ENCODE assay signal across 27 cellular contexts in genomic region chr9:86531273-86531672, GRCh38.
"Had no signal": no experiment of that assay in that cellular context is flagged by ENCODE, and none has a peak within 500 bp of the region (broad histone marks: within the 10 kb centered on the region; RNA-seq: fewer than 3 reads in every experiment).

No MANE protein-coding gene starts in this region.

- H3K27ac ChIP-seq: coronary artery, dorsolateral prefrontal cortex, gastrocnemius medialis, ovary, right lobe of liver, thoracic aorta, uterus had no signal

- DNase-seq: activated CD4-positive, alpha-beta T cell treated with anti-CD3 and anti-CD28 coated beads for 36 hours; activated CD4-positive, CD25-positive, alpha-beta regulatory T cell; activated CD8-positive, alpha-beta memory T cell treated with anti-CD3 and anti-CD28 coated beads, Interleukin-2, amount 10 ng/mL, durations not matched to agents 7 days and 5 days; activated CD8-positive, alpha-beta T cell treated with anti-CD3 and anti-CD28 coated beads, Interleukin-2, amount 10 ng/mL, durations not matched to agents 7 days and 5 days; activated naive CD4-positive, alpha-beta T cell; activated T-cell treated with anti-CD3 and anti-CD28 coated beads, Interleukin-2, amount 50 U/mL, for 72 hours; dorsolateral prefrontal cortex; effector memory CD8-positive, alpha-beta T cell; gastrocnemius medialis; glutamatergic neuron; left cardiac atrium; left ventricle myocardium superior; mucosa of descending colon; ovary; right lobe of liver; stimulated activated CD4-positive, alpha-beta T cell treated with anti-CD3 and anti-CD28 coated beads, Interleukin-4, amount 100 ng/mL, for 24 hours; T-helper 1 cell; uterus had no signal

- ATAC-seq: activated CD4-positive, alpha-beta T cell treated with anti-CD3 and anti-CD28 coated beads for 36 hours; activated CD8-positive, alpha-beta memory T cell treated with anti-CD3 and anti-CD28 coated beads, Interleukin-2, amount 10 ng/mL, durations not matched to agents 7 days and 5 days; activated CD8-positive, alpha-beta T cell treated with anti-CD3 and anti-CD28 coated beads, Interleukin-2, amount 10 ng/mL, durations not matched to agents 7 days and 5 days; activated naive CD4-positive, alpha-beta T cell treated with anti-CD3 and anti-CD28 coated beads, Interleukin-2, amount 50 U/mL, for 72 hours; activated T-cell treated with anti-CD3 and anti-CD28 coated beads, Interleukin-2, amount 50 U/mL, for 72 hours; effector memory CD8-positive, alpha-beta T cell; gastrocnemius medialis; left cardiac atrium; left ventricle myocardium superior; mucosa of descending colon; natural killer cell treated with Interleukin-12 subunit alpha and Interleukin-12 subunit beta and Interleukin-15 and Interleukin-18, amount 100 ng/mL, for 72 hours; right lobe of liver; stimulated activated effector memory CD8-positive, alpha-beta T cell treated with anti-CD3 and anti-CD28 coated beads, Interleukin-12 subunit alpha, Interleukin-12 subunit beta, amount 100 ng/mL, for 72 hours had no signal

- H3K9me3 ChIP-seq: gastrocnemius medialis, mucosa of descending colon, ovary, right lobe of liver, thoracic aorta, uterus had no signal

- H3K27me3 ChIP-seq: gastrocnemius medialis, ovary, right lobe of liver, uterus had no signal

- H3K4me1 ChIP-seq: gastrocnemius medialis, right lobe of liver, uterus had no signal

- H3K4me1 Mint-ChIP-seq: activated CD4-positive, alpha-beta T cell treated with anti-CD3 and anti-CD28 coated beads for 36 hours; activated CD8-positive, alpha-beta memory T cell treated with anti-CD3 and anti-CD28 coated beads, Interleukin-2, amount 10 ng/mL, durations not matched to agents 7 days and 5 days; central memory CD8-positive, alpha-beta T cell; stimulated activated effector memory CD8-positive, alpha-beta T cell treated with anti-CD3 and anti-CD28 coated beads, Interleukin-12 subunit alpha, Interleukin-12 subunit beta, amount 100 ng/mL, for 72 hours had no signal

- H3K9me3 Mint-ChIP-seq: activated naive CD4-positive, alpha-beta T cell treated with anti-CD3 and anti-CD28 coated beads, Interleukin-2, amount 50 U/mL, for 72 hours; central memory CD8-positive, alpha-beta T cell; effector memory CD8-positive, alpha-beta T cell; natural killer cell treated with Interleukin-12 subunit alpha and Interleukin-12 subunit beta and Interleukin-15 and Interleukin-18, amount 100 ng/mL, for 72 hours; stimulated activated effector memory CD8-positive, alpha-beta T cell treated with anti-CD3 and anti-CD28 coated beads, Interleukin-12 subunit alpha, Interleukin-12 subunit beta, amount 100 ng/mL, for 72 hours had no signal

- H3K36me3 ChIP-seq: gastrocnemius medialis, ovary, right lobe of liver, thoracic aorta, uterus had no signal

- H3K36me3 Mint-ChIP-seq: activated CD8-positive, alpha-beta memory T cell treated with anti-CD3 and anti-CD28 coated beads, Interleukin-2, amount 10 ng/mL, durations not matched to agents 7 days and 5 days; activated naive CD4-positive, alpha-beta T cell treated with anti-CD3 and anti-CD28 coated beads, Interleukin-2, amount 50 U/mL, for 72 hours; natural killer cell treated with Interleukin-12 subunit alpha and Interleukin-12 subunit beta and Interleukin-15 and Interleukin-18, amount 100 ng/mL, for 72 hours; stimulated activated effector memory CD8-positive, alpha-beta T cell treated with anti-CD3 and anti-CD28 coated beads, Interleukin-12 subunit alpha, Interleukin-12 subunit beta, amount 100 ng/mL, for 72 hours had no signal

- H3K4me3 Mint-ChIP-seq: activated CD4-positive, alpha-beta T cell treated with anti-CD3 and anti-CD28 coated beads for 36 hours; activated CD8-positive, alpha-beta memory T cell treated with anti-CD3 and anti-CD28 coated beads, Interleukin-2, amount 10 ng/mL, durations not matched to agents 7 days and 5 days; activated CD8-positive, alpha-beta T cell treated with anti-CD3 and anti-CD28 coated beads, Interleukin-2, amount 10 ng/mL, durations not matched to agents 7 days and 5 days; activated T-cell treated with anti-CD3 and anti-CD28 coated beads, Interleukin-2, amount 50 U/mL, for 72 hours; central memory CD8-positive, alpha-beta T cell; effector memory CD8-positive, alpha-beta T cell; natural killer cell treated with Interleukin-12 subunit alpha and Interleukin-12 subunit beta and Interleukin-15 and Interleukin-18, amount 100 ng/mL, for 72 hours; stimulated activated effector memory CD8-positive, alpha-beta T cell treated with anti-CD3 and anti-CD28 coated beads, Interleukin-12 subunit alpha, Interleukin-12 subunit beta, amount 100 ng/mL, for 72 hours; stimulated activated naive CD8-positive, alpha-beta T cell treated with anti-CD3 and anti-CD28 coated beads, Interleukin-15, Interleukin-2, amounts not matched to agents 100 ng/mL and 50 ng/mL, for 24 hours had no signal

- H3K4me3 ChIP-seq: coronary artery, dorsolateral prefrontal cortex, gastrocnemius medialis, mucosa of descending colon, ovary, right lobe of liver, skin epidermis, thoracic aorta, uterus had no signal

- H3K27ac Mint-ChIP-seq: activated CD4-positive, alpha-beta T cell treated with anti-CD3 and anti-CD28 coated beads for 36 hours; activated CD8-positive, alpha-beta memory T cell treated with anti-CD3 and anti-CD28 coated beads, Interleukin-2, amount 10 ng/mL, durations not matched to agents 7 days and 5 days; activated CD8-positive, alpha-beta T cell treated with anti-CD3 and anti-CD28 coated beads, Interleukin-2, amount 10 ng/mL, durations not matched to agents 7 days and 5 days; activated naive CD4-positive, alpha-beta T cell treated with anti-CD3 and anti-CD28 coated beads, Interleukin-2, amount 50 U/mL, for 72 hours; activated T-cell treated with anti-CD3 and anti-CD28 coated beads, Interleukin-2, amount 50 U/mL, for 72 hours; effector memory CD8-positive, alpha-beta T cell; natural killer cell treated with Interleukin-12 subunit alpha and Interleukin-12 subunit beta and Interleukin-15 and Interleukin-18, amount 100 ng/mL, for 72 hours; progenitor cell of endocrine pancreas; stimulated activated effector memory CD8-positive, alpha-beta T cell treated with anti-CD3 and anti-CD28 coated beads, Interleukin-12 subunit alpha, Interleukin-12 subunit beta, amount 100 ng/mL, for 72 hours; stimulated activated naive CD8-positive, alpha-beta T cell treated with anti-CD3 and anti-CD28 coated beads, Interleukin-15, Interleukin-2, amounts not matched to agents 100 ng/mL and 50 ng/mL, for 24 hours had no signal
